9 cellular contexts compared by ENCODE assay signal in genomic region chr1:216750031-216750627, GRCh38. TPM values are rescaled to one million over a fixed set of nuclear protein-coding genes. Genes with fewer than 3 reads are reported as not detected.
DNase-seq lines count a peak whose midpoint lies in the region; ATAC-seq and TF ChIP-seq lines count a peak whose summit lies in the region.
"Had no signal": no experiment of that assay in that cellular context is flagged by ENCODE, and none has a peak within 500 bp of the region (broad histone marks: within the 10 kb centered on the region; RNA-seq: fewer than 3 reads in every experiment).

No MANE protein-coding gene starts in this region.

- H3K4me2 ChIP-seq in osteoblast (ENCODE audit: insufficient read depth, low read length) = no peak overlapping the region

- H3K9me3 Mint-ChIP-seq in stimulated activated memory B cell treated with anti-CD40 and anti-IgM and Interleukin-4, amounts not matched to agents 10 μg/mL and 1 μg/mL and 100 μg/mL, for 72 hours = no peaks in the 10 kb centered on the region
- H3K9me3 Mint-ChIP-seq in CD14-positive monocyte = no peaks in the 10 kb centered on the region

- H3K4me1 Mint-ChIP-seq in stimulated activated memory B cell treated with anti-CD40 and anti-IgM and Interleukin-4, amounts not matched to agents 10 μg/mL and 1 μg/mL and 100 μg/mL, for 72 hours = no peaks in the 10 kb centered on the region
- no peaks in the 10 kb centered on the region for H3K4me1 Mint-ChIP-seq in CD14-positive monocyte

- H3K36me3 Mint-ChIP-seq in stimulated activated memory B cell treated with anti-CD40 and anti-IgM and Interleukin-4, amounts not matched to agents 10 μg/mL and 1 μg/mL and 100 μg/mL, for 72 hours = no peaks in the 10 kb centered on the region
- H3K36me3 Mint-ChIP-seq in CD14-positive monocyte = no peaks in the 10 kb centered on the region

- intact Hi-C loops in CD14-positive monocyte (cut with micrococcal nuclease) = no loop called here

- H3K4me3 ChIP-seq in NB4 (ENCODE audit: low read depth, low read length) = no peak overlapping the region
- H3K4me3 ChIP-seq in SJCRH30 = no peak overlapping the region
- no peak overlapping the region for H3K4me3 ChIP-seq in osteoblast (ENCODE audit: insufficient read depth, low read length)

- H3K27me3 ChIP-seq in SJCRH30 (no peaks in the 10 kb centered on the region), osteoblast (ENCODE audit: insufficient read depth, low read length) (no peaks in the 10 kb centered on the region)

- H3K27me3 Mint-ChIP-seq in stimulated activated memory B cell treated with anti-CD40 and anti-IgM and Interleukin-4, amounts not matched to agents 10 μg/mL and 1 μg/mL and 100 μg/mL, for 72 hours = no peaks in the 10 kb centered on the region
- H3K27me3 Mint-ChIP-seq in CD14-positive monocyte (ENCODE audit: low read depth in 3 of 3) = no peaks in the 10 kb centered on the region

- H3K4me3 Mint-ChIP-seq in stimulated activated memory B cell treated with anti-CD40 and anti-IgM and Interleukin-4, amounts not matched to agents 10 μg/mL and 1 μg/mL and 100 μg/mL, for 72 hours = no peak overlapping the region
- H3K4me3 Mint-ChIP-seq in CD14-positive monocyte = no peak overlapping the region

- H4K20me1 ChIP-seq in osteoblast (ENCODE audit: insufficient read depth, low read length) = no peaks in the 10 kb centered on the region

- peak; percentile 56 for ATAC-seq in GM21381 (IDR thresholded peaks at IDR 0.05; ENCODE audit: unreplicated experiment)
- ATAC-seq in stimulated activated memory B cell treated with anti-CD40 and anti-IgM and Interleukin-4, amounts not matched to agents 10 μg/mL and 1 μg/mL and 100 μg/mL, for 72 hours = no peak

- no peaks in the 10 kb centered on the region for H3K36me3 ChIP-seq in SJCRH30
- no peaks in the 10 kb centered on the region for H3K36me3 ChIP-seq in osteoblast (ENCODE audit: insufficient read depth, low read length)

- H3K4me1 ChIP-seq in SJCRH30 = no peaks in the 10 kb centered on the region
- H3K4me1 ChIP-seq in osteoblast (ENCODE audit: insufficient read depth, low read length) = no peaks in the 10 kb centered on the region

- no peak for TF ChIP-seq POLR2A in NB4 (IDR thresholded peaks at IDR 0.05; ENCODE audit: extremely low read depth, insufficient read length)

- H3K79me2 ChIP-seq in osteoblast (ENCODE audit: insufficient read depth, low read length) = no peaks in the 10 kb centered on the region

- DNase-seq in AG09319 (ENCODE audit: extremely low read depth, low read depth) (peak; percentile 19), NB4 (ENCODE audit: low read depth) (peak; percentile 33), SJCRH30 (peak; percentile 39 to 75), fibroblast of peridontal ligament (ENCODE audit: extremely low read depth) (peak; percentile 25), osteoblast (ENCODE audit: insufficient read length, low spot score, missing footprints) (no peak), CD14-positive monocyte (ENCODE audit: low spot score) (no peak)

- no peak overlapping the region for H3K27ac ChIP-seq in SJCRH30
- H3K27ac ChIP-seq in osteoblast (ENCODE audit: low read depth, low read length) = no peak overlapping the region
- H3K27ac ChIP-seq: epithelial cell of prostate had no signal

- TF ChIP-seq CTCF in AG09319 (IDR thresholded peaks at IDR 0.05; ENCODE audit: low read depth, low read length) = peak; percentile 68
- TF ChIP-seq CTCF in NB4 (IDR thresholded peaks at IDR 0.05; ENCODE audit: low read depth, low read length) = peak; percentile 42
- peak; percentile 33 for TF ChIP-seq CTCF in osteoblast (IDR thresholded peaks at IDR 0.05; ENCODE audit: extremely low read depth, low read depth, low read length)
- TF ChIP-seq CTCF in CD14-positive monocyte (IDR thresholded peaks at IDR 0.05) = no peak

- no peak overlapping the region for H3K27ac Mint-ChIP-seq in stimulated activated memory B cell treated with anti-CD40 and anti-IgM and Interleukin-4, amounts not matched to agents 10 μg/mL and 1 μg/mL and 100 μg/mL, for 72 hours
- no peak overlapping the region for H3K27ac Mint-ChIP-seq in CD14-positive monocyte

- no peak overlapping the region for H2AFZ ChIP-seq in osteoblast (ENCODE audit: low read length)

- H3K9me3 ChIP-seq in SJCRH30 (replicated peaks) = no peaks in the 10 kb centered on the region
- H3K9me3 ChIP-seq in osteoblast (ENCODE audit: low read depth, low read length) = no peaks in the 10 kb centered on the region

RNA-seq across cellular contexts. Expression of gene ESRRG, which starts 26.9 kb away (rescaled TPM):
- total RNA-seq in SJCRH30 (2014; rRNA removed; shearing (Covaris generic)) = 0.66 and 1.0 TPM in 2 replicates
- under 0.01 TPM in 1 of 2 replicates, not detected in the other for total RNA-seq in osteoblast
- polyA plus RNA-seq in CD14-positive monocyte = not detected

Comparison
In these comparisons a context has a peak if more than half of its experiments do, and no peak if none do; other contexts are left out.
1. DNase-seq: peak in AG09319 (single experiment), NB4 (single experiment), SJCRH30 (2 of 2) and fibroblast of peridontal ligament (single experiment); none in osteoblast (single experiment) and CD14-positive monocyte (single experiment).